ENCODE assay signal across 6 cellular contexts in the genomic region with DNA sequence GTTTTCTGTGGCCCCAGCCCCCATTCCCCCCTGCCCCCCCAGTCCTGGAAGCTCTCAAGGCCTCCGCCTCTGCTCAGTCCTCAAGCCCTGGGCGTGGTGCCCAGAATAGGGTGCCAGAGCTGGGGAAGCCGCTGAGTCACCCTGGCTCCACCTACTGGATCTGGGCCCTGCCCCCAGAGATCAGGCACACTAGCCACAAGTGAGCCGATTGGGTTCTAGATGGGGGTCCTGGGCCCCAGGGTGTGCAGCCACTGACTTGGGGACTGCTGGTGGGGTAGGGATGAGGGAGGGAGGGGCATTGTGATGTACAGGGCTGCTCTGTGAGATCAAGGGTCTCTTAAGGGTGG. TPM values are rescaled to one million over a fixed set of nuclear protein-coding genes. Genes with fewer than 3 reads are reported as not detected.
A peak's percentile ranks its signal among the peaks of the same experiment; 100 is the strongest.
DNase-seq lines count a peak whose midpoint lies in the region; ATAC-seq and TF ChIP-seq lines count a peak whose summit lies in the region.

No MANE protein-coding gene starts in this region.

- in situ Hi-C loops in GM13976 (cut with MboI; ENCODE audit: low sequenced_read_pairs, unreplicated experiment) = no loop called here

- TF ChIP-seq CTCF in GM13976 (IDR thresholded peaks at IDR 0.05; ENCODE audit: borderline replicate concordance, control extremely low read depth, extremely low read depth, insufficient read depth, missing control alignments) = no peak

- peak overlapping the region; percentile 95 for H3K27ac ChIP-seq in epithelial cell of prostate

- DNase-seq in GM13976 (ENCODE audit: low spot score) = peak; percentile 29
- peak; percentile 3 for DNase-seq in SHP77 treated with DMSO at 0.1 percent for 48 hours (lab: John Stamatoyannopoulos, UW)
- DNase-seq in epithelial cell of prostate (ENCODE audit: low read depth, low spot score) = no peak
- peak; percentile 91 for DNase-seq in renal cortical epithelial cell (ENCODE audit: low read depth)
- DNase-seq in HuH-7 (ENCODE audit: low spot score) = no peak

- ATAC-seq in HG03378 (IDR thresholded peaks at IDR 0.05; ENCODE audit: unreplicated experiment) = no peak

RNA-seq across cellular contexts. Expression of gene EIF4G1, which starts 5.7 kb away (rescaled TPM):
- total RNA-seq in renal cortical epithelial cell = 195 and 527 TPM in 2 replicates

RNA-seq across cellular contexts. Expression of gene FAM131A, which starts 17.3 kb away (rescaled TPM):
- 16.8 and 24.2 TPM in 2 replicates for total RNA-seq in renal cortical epithelial cell

RNA-seq across cellular contexts. Expression of gene PSMD2, which starts 21.0 kb away (rescaled TPM):
- total RNA-seq in renal cortical epithelial cell = 423 and 840 TPM in 2 replicates

RNA-seq across cellular contexts. Expression of gene CLCN2, which starts 41.3 kb away (rescaled TPM):
- total RNA-seq in renal cortical epithelial cell = 1.7 and 3.5 TPM in 2 replicates

RNA-seq across cellular contexts. Expression of gene POLR2H, which starts 41.4 kb away (rescaled TPM):
- total RNA-seq in renal cortical epithelial cell = 97.3 and 161 TPM in 2 replicates

Comparison
In these comparisons a context has a peak if more than half of its experiments do, and no peak if none do; other contexts are left out.
1. DNase-seq: peak in GM13976 (single experiment), SHP77 treated with DMSO at 0.1 percent for 48 hours (single experiment) and renal cortical epithelial cell (single experiment); none in epithelial cell of prostate (single experiment) and HuH-7 (single experiment).